In the genomic region with DNA sequence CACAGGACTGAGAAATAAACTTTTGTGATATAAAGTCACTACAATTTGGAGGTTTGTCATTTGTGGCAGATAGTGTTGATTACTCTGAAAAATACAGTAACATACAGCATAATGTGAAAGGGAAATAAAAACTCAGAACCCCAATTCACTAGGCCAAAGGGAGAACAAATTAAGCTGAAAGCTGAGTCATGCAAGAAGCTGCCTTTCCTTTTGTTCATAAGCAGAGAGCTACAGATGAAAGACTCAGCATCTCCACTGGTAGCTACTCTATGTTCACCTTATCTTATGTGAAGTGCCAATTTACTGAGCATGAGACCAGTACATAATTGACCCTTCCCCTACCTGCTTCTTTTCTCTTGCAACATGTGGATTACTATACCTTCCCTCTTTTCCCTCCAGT, we compare ENCODE assay signal across 12 cellular contexts. TPM values are rescaled to one million over a fixed set of nuclear protein-coding genes. Genes with fewer than 3 reads are reported as not detected.
A peak's percentile ranks its signal among the peaks of the same experiment; 100 is the strongest.
DNase-seq lines count a peak whose midpoint lies in the region; ATAC-seq and TF ChIP-seq lines count a peak whose summit lies in the region.
"Had no signal": no experiment of that assay in that cellular context is flagged by ENCODE, and none has a peak within 500 bp of the region (broad histone marks: within the 10 kb centered on the region; RNA-seq: fewer than 3 reads in every experiment).

No MANE protein-coding gene starts in this region.

- DNase-seq in Caki2 (ENCODE audit: low read depth) (peak; percentile 18), HCEC 1CT (peak; percentile 46), foreskin keratinocyte (peak in 1 of 2 donors; percentile 54), lower lobe of right lung (no peak), islet precursor cell (no peak)
- DNase-seq in activated naive CD8-positive, alpha-beta T cell treated with anti-CD3 and anti-CD28 coated beads for 36 hours = no peak
- no peak for DNase-seq in activated CD8-positive, alpha-beta memory T cell treated with anti-CD3 and anti-CD28 coated beads for 24 hours
- DNase-seq: activated CD4-positive, alpha-beta T cell treated with anti-CD3 and anti-CD28 coated beads for 1 hour; CD4-positive, alpha-beta T cell; H9; NCI-H82 had no signal

- ATAC-seq in foreskin keratinocyte (peak; percentile 22), lower lobe of right lung (no peak), HG02623 (IDR thresholded peaks at IDR 0.05; ENCODE audit: unreplicated experiment) (no peak)

- H3K4me3 Mint-ChIP-seq in activated naive CD8-positive, alpha-beta T cell treated with anti-CD3 and anti-CD28 coated beads for 36 hours = no peak overlapping the region
- H3K4me3 Mint-ChIP-seq: CD4-positive, alpha-beta T cell; H9 had no signal

- H3K4me3 ChIP-seq in lower lobe of right lung = no peak overlapping the region

- no peaks in the 10 kb centered on the region for H3K9me3 ChIP-seq in lower lobe of right lung

- H3K9me3 Mint-ChIP-seq in activated naive CD8-positive, alpha-beta T cell treated with anti-CD3 and anti-CD28 coated beads for 36 hours = no peaks in the 10 kb centered on the region
- H3K9me3 Mint-ChIP-seq: CD4-positive, alpha-beta T cell; H9 had no signal

- H3K27me3 Mint-ChIP-seq in activated naive CD8-positive, alpha-beta T cell treated with anti-CD3 and anti-CD28 coated beads for 36 hours = no peaks in the 10 kb centered on the region
- H3K27me3 Mint-ChIP-seq: CD4-positive, alpha-beta T cell had no signal

- H3K36me3 ChIP-seq in lower lobe of right lung = no peaks in the 10 kb centered on the region

- in situ Hi-C loops in Caki2 (cut with HindIII; ENCODE audit: low pct_unique_long_range_greater_than_20kb, low sequenced_read_pairs) = no loop called here

- H3K36me3 Mint-ChIP-seq in activated naive CD8-positive, alpha-beta T cell treated with anti-CD3 and anti-CD28 coated beads for 36 hours = no peaks in the 10 kb centered on the region

- H3K27me3 ChIP-seq in foreskin keratinocyte (no peaks in the 10 kb centered on the region), lower lobe of right lung (ENCODE audit: low read depth) (no peaks in the 10 kb centered on the region)

- peak overlapping the region; percentile 35 for H3K27ac Mint-ChIP-seq in activated naive CD8-positive, alpha-beta T cell treated with anti-CD3 and anti-CD28 coated beads for 36 hours
- H3K27ac Mint-ChIP-seq: CD4-positive, alpha-beta T cell had no signal

- no peak overlapping the region for H3K27ac ChIP-seq in foreskin keratinocyte
- no peak overlapping the region for H3K27ac ChIP-seq in lower lobe of right lung

- H3K4me1 ChIP-seq in foreskin keratinocyte = peaks cover 25% of the 10 kb centered on the region
- peaks cover 11% of the 10 kb centered on the region for H3K4me1 ChIP-seq in lower lobe of right lung

- TF ChIP-seq CTCF in foreskin keratinocyte (conservative IDR thresholded peaks at IDR 0.05) (no peak), lower lobe of right lung (IDR thresholded peaks at IDR 0.05) (no peak)

- intact Hi-C loops in lower lobe of right lung (cut with DNase I) = no loop called here

- peaks cover 10% of the 10 kb centered on the region for H3K4me1 Mint-ChIP-seq in activated naive CD8-positive, alpha-beta T cell treated with anti-CD3 and anti-CD28 coated beads for 36 hours

RNA-seq across cellular contexts. Expression of gene SLTM, which starts 19.3 kb away (rescaled TPM):
- 40.8 and 46.0 TPM in 2 replicates for total RNA-seq in Caki2 (2014; rRNA removed; shearing (Covaris generic); ENCODE audit: low replicate concordance)
- total RNA-seq in activated naive CD8-positive, alpha-beta T cell treated with anti-CD3 and anti-CD28 coated beads for 36 hours = 100 to 1,000 TPM in 1 of 2 experiments, 10 to 100 TPM in 1; 93.1 to 103 TPM
- total RNA-seq in foreskin keratinocyte = 67.3 and 83.6 TPM in 2 replicates
- 33.6 and 37.7 TPM in 2 replicates for polyA plus RNA-seq in foreskin keratinocyte
- 93.0 TPM for total RNA-seq in lower lobe of right lung

RNA-seq across cellular contexts. Expression of gene RNF111, which starts 34.7 kb away (rescaled TPM):
- 13.7 and 14.0 TPM in 2 replicates for total RNA-seq in Caki2 (2014; rRNA removed; shearing (Covaris generic); ENCODE audit: low replicate concordance)
- total RNA-seq in activated naive CD8-positive, alpha-beta T cell treated with anti-CD3 and anti-CD28 coated beads for 36 hours = 10 to 100 TPM; 19.9 to 23.1 TPM
- total RNA-seq in foreskin keratinocyte (17.6 and 17.8 TPM in 2 replicates), lower lobe of right lung (39.8 TPM)
- 7.2 and 8.1 TPM in 2 replicates for polyA plus RNA-seq in foreskin keratinocyte

Comparison
In these comparisons a context has a peak if more than half of its experiments do, and no peak if none do; other contexts are left out.
1. DNase-seq: peak in Caki2 (single experiment) and HCEC 1CT (single experiment); none in activated naive CD8-positive, alpha-beta T cell treated with anti-CD3 and anti-CD28 coated beads for 36 hours (single experiment), lower lobe of right lung (single experiment), islet precursor cell (single experiment) and activated CD8-positive, alpha-beta memory T cell treated with anti-CD3 and anti-CD28 coated beads for 24 hours (single experiment).